ENCODE assay signal across 10 cellular contexts in the genomic region with DNA sequence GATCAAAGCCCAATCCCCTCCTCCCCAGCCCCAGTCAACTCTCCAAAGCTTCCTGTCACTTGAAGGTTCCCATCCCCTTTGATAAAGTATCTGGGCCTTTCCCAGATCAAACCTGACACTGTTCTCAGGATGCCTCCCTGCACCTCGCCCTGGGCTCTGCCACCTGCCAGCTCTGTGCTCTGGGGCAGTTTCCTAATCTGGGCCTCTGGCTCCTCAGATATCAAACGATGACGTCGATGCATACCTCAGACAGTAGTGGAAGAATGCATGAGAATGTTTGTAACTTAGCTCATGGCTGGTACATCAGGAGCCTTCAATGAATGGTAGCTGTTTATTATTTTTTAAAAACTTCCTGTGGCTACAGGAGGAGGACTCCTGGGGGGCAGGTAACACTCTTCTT.
A peak's percentile ranks its signal among the peaks of the same experiment; 100 is the strongest.
DNase-seq lines count a peak whose midpoint lies in the region; ATAC-seq and TF ChIP-seq lines count a peak whose summit lies in the region.
"Had no signal": no experiment of that assay in that cellular context is flagged by ENCODE, and none has a peak within 500 bp of the region (broad histone marks: within the 10 kb centered on the region; RNA-seq: fewer than 3 reads in every experiment).

No MANE protein-coding gene starts in this region.

- intact Hi-C loops in testis (cut with DNase I; ENCODE audit: low total_unique reads): loop anchor here (5.0 to 10.0 kb wide), 2 partner anchors 285 to 332 kb away; no protein-coding TSS in a partner anchor
- intact Hi-C loops in esophagus muscularis mucosa (cut with DNase I): loop anchor here (10.0 kb wide), 1 partner anchor 162 kb away; the partner anchor contains the start of gene FYN

- H3K36me3 ChIP-seq in testis (ENCODE audit: low read depth, missing control alignments) (no peaks in the 10 kb centered on the region), esophagus muscularis mucosa (peaks cover 0 to 24% (median 6%) of the 10 kb centered on the region in 4 donors)

- H3K4me1 ChIP-seq in testis: peaks cover 12% of the 10 kb centered on the region
- H3K4me1 ChIP-seq in esophagus muscularis mucosa: peaks cover 28 to 32% (median 30%) of the 10 kb centered on the region in 4 donors

- peaks cover 64% of the 10 kb centered on the region for H3K4me1 Mint-ChIP-seq in activated CD8-positive, alpha-beta memory T cell treated with anti-CD3 and anti-CD28 coated beads, Interleukin-2, amount 10 ng/mL, durations not matched to agents 7 days and 5 days

- H3K27ac ChIP-seq in testis: peak overlapping the region in 1 of 2 donors; percentile 50
- H3K27ac ChIP-seq in coronary artery: no peak overlapping the region
- no peak overlapping the region for H3K27ac ChIP-seq in esophagus muscularis mucosa (replicated peaks in 1 of 4)

- TF ChIP-seq POLR2A in testis (IDR thresholded peaks at IDR 0.05) (no peak), esophagus muscularis mucosa (IDR thresholded peaks at IDR 0.05; ENCODE audit: low read depth) (no peak)

- H3K27me3 ChIP-seq in testis (no peaks in the 10 kb centered on the region), esophagus muscularis mucosa (no peaks in the 10 kb centered on the region)
- H3K27me3 ChIP-seq: upper lobe of left lung had no signal

- WGBS in testis, 2 donors: 49 to 80% methylated on average over 4 of the region's 4 CpGs
- 68% methylated on average over 4 of the region's 4 CpGs for WGBS in esophagus muscularis mucosa

- TF ChIP-seq EP300 in esophagus muscularis mucosa (IDR thresholded peaks at IDR 0.05): no peak

- CTCF ChIA-PET in activated CD8-positive, alpha-beta memory T cell treated with anti-CD3 and anti-CD28 coated beads, Interleukin-2, amount 10 ng/mL, durations not matched to agents 7 days and 5 days (lab: Charles Lee): interaction anchor here (0.6 to 1.5 kb wide), 4 partner anchors 40 to 331 kb away, joined by 3 to 4 read pairs (median 3); no protein-coding TSS in a partner anchor

- peaks cover 47% of the 10 kb centered on the region for H3K36me3 Mint-ChIP-seq in activated CD8-positive, alpha-beta memory T cell treated with anti-CD3 and anti-CD28 coated beads, Interleukin-2, amount 10 ng/mL, durations not matched to agents 7 days and 5 days

- TF ChIP-seq CTCF in astrocyte of the cerebellum (IDR thresholded peaks at IDR 0.05; ENCODE audit: low read depth, low read length, missing control alignments): no peak
- no peak for TF ChIP-seq CTCF in testis (IDR thresholded peaks at IDR 0.05)
- no peak for TF ChIP-seq CTCF in coronary artery (IDR thresholded peaks at IDR 0.05)
- no peak for TF ChIP-seq CTCF in GM13976 (IDR thresholded peaks at IDR 0.05; ENCODE audit: borderline replicate concordance, control extremely low read depth, extremely low read depth, insufficient read depth, missing control alignments)
- no peak for TF ChIP-seq CTCF in esophagus muscularis mucosa (IDR thresholded peaks at IDR 0.05)

- H3K4me3 Mint-ChIP-seq in activated CD8-positive, alpha-beta memory T cell treated with anti-CD3 and anti-CD28 coated beads, Interleukin-2, amount 10 ng/mL, durations not matched to agents 7 days and 5 days: no peak overlapping the region

- H3K9me3 ChIP-seq in testis (no peaks in the 10 kb centered on the region), esophagus muscularis mucosa (no peaks in the 10 kb centered on the region)
- H3K9me3 ChIP-seq: upper lobe of left lung had no signal

- peak overlapping the region; percentile 58 for H3K27ac Mint-ChIP-seq in activated CD8-positive, alpha-beta memory T cell treated with anti-CD3 and anti-CD28 coated beads, Interleukin-2, amount 10 ng/mL, durations not matched to agents 7 days and 5 days

- DNase-seq in activated CD8-positive, alpha-beta memory T cell treated with anti-CD3 and anti-CD28 coated beads, Interleukin-2, amount 10 ng/mL, durations not matched to agents 7 days and 5 days: no peak
- DNase-seq in activated CD8-positive, alpha-beta memory T cell treated with anti-CD3 and anti-CD28 coated beads, Interleukin-2, amount 50 U/mL, for 48 hours: no peak
- DNase-seq in astrocyte of the cerebellum (ENCODE audit: low read depth): peak; percentile 62
- peak; percentile 30 for DNase-seq in iPS-NIHi11 (ENCODE audit: low spot score)
- peak; percentile 37 for DNase-seq in testis
- DNase-seq in coronary artery (ENCODE audit: low spot score): no peak
- DNase-seq in GM13976 (ENCODE audit: low spot score): no peak
- DNase-seq in esophagus muscularis mucosa (ENCODE audit: extremely low spot score): no peak
- DNase-seq: upper lobe of left lung had no signal

- H3K4me3 ChIP-seq in astrocyte of the cerebellum (ENCODE audit: low read depth, low read length) (no peak overlapping the region), testis (no peak overlapping the region), coronary artery (no peak overlapping the region), esophagus muscularis mucosa (no peak overlapping the region)
- H3K4me3 ChIP-seq: smooth muscle cell, upper lobe of left lung had no signal

- no peaks in the 10 kb centered on the region for H3K27me3 Mint-ChIP-seq in activated CD8-positive, alpha-beta memory T cell treated with anti-CD3 and anti-CD28 coated beads, Interleukin-2, amount 10 ng/mL, durations not matched to agents 7 days and 5 days

- ATAC-seq in activated CD8-positive, alpha-beta memory T cell treated with anti-CD3 and anti-CD28 coated beads, Interleukin-2, amount 10 ng/mL, durations not matched to agents 7 days and 5 days: no peak

- no peaks in the 10 kb centered on the region for H3K9me3 Mint-ChIP-seq in activated CD8-positive, alpha-beta memory T cell treated with anti-CD3 and anti-CD28 coated beads, Interleukin-2, amount 10 ng/mL, durations not matched to agents 7 days and 5 days (ENCODE audit: low read depth)

- in situ Hi-C loops in astrocyte of the cerebellum (cut with HindIII; ENCODE audit: low sequenced_read_pairs) (no loop called here), GM13976 (cut with MboI; ENCODE audit: low sequenced_read_pairs, unreplicated experiment) (no loop called here)

Comparison
In these comparisons a context has a peak if more than half of its experiments do, and no peak if none do; other contexts are left out.
1. DNase-seq: peak in astrocyte of the cerebellum (single experiment), iPS-NIHi11 (single experiment) and testis (single experiment); none in activated CD8-positive, alpha-beta memory T cell treated with anti-CD3 and anti-CD28 coated beads, Interleukin-2, amount 10 ng/mL, durations not matched to agents 7 days and 5 days (single experiment), activated CD8-positive, alpha-beta memory T cell treated with anti-CD3 and anti-CD28 coated beads, Interleukin-2, amount 50 U/mL, for 48 hours (single experiment), coronary artery (single experiment), GM13976 (single experiment) and esophagus muscularis mucosa (single experiment).